ENCODE assay signal across 8 cellular contexts in genomic region chr9:75855509-75855908, GRCh38. TPM values are rescaled to one million over a fixed set of nuclear protein-coding genes. Genes with fewer than 3 reads are reported as not detected.
DNase-seq lines count a peak whose midpoint lies in the region; ATAC-seq, FAIRE-seq and TF ChIP-seq lines count a peak whose summit lies in the region.

No MANE protein-coding gene starts in this region.

- no peak overlapping the region for H3K27ac ChIP-seq in A673 (ENCODE audit: low read depth, low read length, poor library complexity, severe bottlenecking)
- H3K27ac ChIP-seq in SU-DHL-6 (ENCODE audit: low read depth, low read length), result no peak overlapping the region
- H3K27ac ChIP-seq in naive thymus-derived CD4-positive, alpha-beta T cell (ENCODE audit: low read depth, low read length), result no peak overlapping the region

- H3K4me1 Mint-ChIP-seq in naive thymus-derived CD4-positive, alpha-beta T cell, result no peaks in the 10 kb centered on the region

- TF ChIP-seq CTCF in A673 (conservative IDR thresholded peaks at IDR 0.05; ENCODE audit: low read depth, low read length) (peak; percentile 58), SU-DHL-6 (IDR thresholded peaks at IDR 0.05; ENCODE audit: insufficient read depth, low read length, poor library complexity, severe bottlenecking) (peak; percentile 18)

- no peaks in the 10 kb centered on the region for H3K27me3 ChIP-seq in A673 (replicated peaks; ENCODE audit: insufficient read depth, low read depth, low read length, poor library complexity)
- H3K27me3 ChIP-seq in SU-DHL-6 (ENCODE audit: low read length), result no peaks in the 10 kb centered on the region
- no peaks in the 10 kb centered on the region for H3K27me3 ChIP-seq in naive thymus-derived CD4-positive, alpha-beta T cell (ENCODE audit: control insufficient read depth in 2 of 2, insufficient read depth in 2 of 2, low read length in 2 of 2)

- no peak overlapping the region for H3K9ac ChIP-seq in SU-DHL-6 (ENCODE audit: low read length)

- H3K36me3 Mint-ChIP-seq in naive thymus-derived CD4-positive, alpha-beta T cell, result peaks cover 0 to 3% (median 0%) of the 10 kb centered on the region in 5 donors

- H3K9me2 ChIP-seq in SU-DHL-6 (replicated peaks; ENCODE audit: insufficient read depth, low read length), result no peaks in the 10 kb centered on the region

- H3K4me2 ChIP-seq in SU-DHL-6 (ENCODE audit: low read depth, low read length, poor library complexity, severe bottlenecking), result no peak overlapping the region

- peaks cover 0 to 15% (median 0%) of the 10 kb centered on the region in 5 donors for H3K27me3 Mint-ChIP-seq in naive thymus-derived CD4-positive, alpha-beta T cell

- H2AFZ ChIP-seq in SU-DHL-6 (ENCODE audit: low read depth, low read length, severe bottlenecking), result no peak overlapping the region

- H3K4me3 ChIP-seq in A673 (ENCODE audit: low read depth, low read length, poor library complexity, severe bottlenecking) (no peak overlapping the region), SU-DHL-6 (ENCODE audit: insufficient read depth, low read length, poor library complexity, severe bottlenecking) (no peak overlapping the region)
- H3K4me3 ChIP-seq in naive thymus-derived CD4-positive, alpha-beta T cell (ENCODE audit: low read length), result no peak overlapping the region

- no peaks in the 10 kb centered on the region for H3K4me1 ChIP-seq in A673 (ENCODE audit: insufficient read depth, low read length, poor library complexity, severe bottlenecking)
- H3K4me1 ChIP-seq in naive thymus-derived CD4-positive, alpha-beta T cell (ENCODE audit: control insufficient read depth in 2 of 2, insufficient read depth in 2 of 2, low read length in 2 of 2), result no peaks in the 10 kb centered on the region

- POLR2A ChIA-PET in A673 (lab: Charles Lee; ENCODE audit: low non-redundant PET), result no interaction called here
- POLR2A ChIA-PET in naive thymus-derived CD4-positive, alpha-beta T cell (lab: Charles Lee), result no interaction called here

- no peaks in the 10 kb centered on the region for H3K9me3 Mint-ChIP-seq in naive thymus-derived CD4-positive, alpha-beta T cell

- H3K27ac Mint-ChIP-seq in naive thymus-derived CD4-positive, alpha-beta T cell, result no peak overlapping the region

- intact Hi-C loops in A673 (cut with micrococcal nuclease; ENCODE audit: unreplicated experiment), result loop anchor here (5.0 kb wide), 2 partner anchors 523 to 588 kb away; no protein-coding TSS in a partner anchor
- intact Hi-C loops in naive thymus-derived CD4-positive, alpha-beta T cell (cut with micrococcal nuclease), result no loop called here

- CTCF ChIA-PET in A673 (lab: Charles Lee), result interaction anchor here (0.9 kb wide), 1 partner anchor 8 kb away, joined by 3 read pairs; no protein-coding TSS in a partner anchor
- CTCF ChIA-PET in naive thymus-derived CD4-positive, alpha-beta T cell (lab: Charles Lee), result no interaction called here

- no peaks in the 10 kb centered on the region for H3K79me2 ChIP-seq in SU-DHL-6 (ENCODE audit: insufficient read depth, low read length)

- no peaks in the 10 kb centered on the region for H3K36me3 ChIP-seq in A673 (ENCODE audit: insufficient read depth, low read length, poor library complexity, severe bottlenecking)
- H3K36me3 ChIP-seq in SU-DHL-6 (ENCODE audit: low read length), result no peaks in the 10 kb centered on the region
- H3K36me3 ChIP-seq in naive thymus-derived CD4-positive, alpha-beta T cell (ENCODE audit: control insufficient read depth in 2 of 3, insufficient read depth in 3 of 3, low read length in 3 of 3), result no peaks in the 10 kb centered on the region

- H4K20me1 ChIP-seq in SU-DHL-6 (ENCODE audit: low read depth, low read length), result no peaks in the 10 kb centered on the region

- BruUV-seq in A673 (replicated peaks; lab: Mats Ljungman, UMichigan), result no TSS peak

- no peak for TF ChIP-seq POLR2A in H54 (IDR thresholded peaks at IDR 0.05; ENCODE audit: low read depth, low read length)

- FAIRE-seq in H54 (lab: Jason Lieb, UNC), result peak; percentile 41

- DNase-seq in A673 (ENCODE audit: low spot score), result peak; percentile 33
- DNase-seq in H54 (ENCODE audit: insufficient read length, low spot score), result no peak
- DNase-seq in iPS-NIHi7 (ENCODE audit: extremely low spot score), result peak; percentile 35
- DNase-seq in EL, result no peak
- no peak for DNase-seq in foreskin melanocyte
- DNase-seq in GM19240 (ENCODE audit: insufficient read length, low spot score), result no peak
- DNase-seq in naive thymus-derived CD4-positive, alpha-beta T cell, result no peak

- no peaks in the 10 kb centered on the region for H3F3A ChIP-seq in SU-DHL-6 (ENCODE audit: insufficient read depth)

- no peak overlapping the region for H3K4me3 Mint-ChIP-seq in naive thymus-derived CD4-positive, alpha-beta T cell

- ATAC-seq in naive thymus-derived CD4-positive, alpha-beta T cell, result no peak

- H3K9me3 ChIP-seq in A673 (ENCODE audit: low read depth, low read length, poor library complexity, severe bottlenecking) (no peaks in the 10 kb centered on the region), SU-DHL-6 (ENCODE audit: insufficient read depth, low read length) (no peaks in the 10 kb centered on the region)
- no peaks in the 10 kb centered on the region for H3K9me3 ChIP-seq in naive thymus-derived CD4-positive, alpha-beta T cell (ENCODE audit: control insufficient read depth in 2 of 3, low read length in 3 of 3)

RNA-seq across cellular contexts. Expression of gene PCSK5, which starts 35.0 kb away (rescaled TPM):
- 0.17 and 0.26 TPM in 2 replicates for total RNA-seq in A673 (2021)
- 10 to 100 TPM in 4 of 5 experiments, 1 to 10 TPM in 1; 5.2 to 35.0 (median 24.6) TPM for total RNA-seq in naive thymus-derived CD4-positive, alpha-beta T cell
- polyA plus RNA-seq in naive thymus-derived CD4-positive, alpha-beta T cell, result 10 to 100 TPM; 17.3 to 19.1 TPM

Comparison
In these comparisons a context has a peak if more than half of its experiments do, and no peak if none do; other contexts are left out.
1. DNase-seq: peak in A673 (single experiment) and iPS-NIHi7 (single experiment); none in H54 (single experiment), EL (single experiment), foreskin melanocyte (single experiment), GM19240 (single experiment) and naive thymus-derived CD4-positive, alpha-beta T cell (0 of 9).